In the genomic region with DNA sequence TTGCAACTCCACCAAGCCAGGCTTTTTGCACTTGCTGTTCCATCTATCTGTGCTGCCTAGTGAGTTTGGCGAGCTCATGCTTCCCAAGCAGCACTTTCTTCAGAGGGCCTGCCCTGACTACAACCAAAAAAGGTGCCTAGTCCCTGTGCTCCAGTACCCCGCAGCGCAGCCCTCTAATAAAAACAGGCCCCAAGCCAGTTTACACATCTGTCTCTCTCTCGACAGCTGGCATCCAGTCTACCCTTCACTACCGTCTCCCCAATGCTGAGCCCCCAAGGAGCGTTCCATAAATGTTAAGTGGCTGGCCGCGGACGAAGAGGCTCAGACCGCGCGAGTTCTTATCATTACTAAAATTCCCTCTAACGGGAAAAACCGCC, we compare ENCODE assay signal across 8 cellular contexts. TPM values are rescaled to one million over a fixed set of nuclear protein-coding genes. Genes with fewer than 3 reads are reported as not detected.
A peak's percentile ranks its signal among the peaks of the same experiment; 100 is the strongest.
DNase-seq lines count a peak whose midpoint lies in the region; ATAC-seq and TF ChIP-seq lines count a peak whose summit lies in the region.

No MANE protein-coding gene starts in this region.

- H3K27me3 ChIP-seq in SJSA1 (replicated peaks), result no peaks in the 10 kb centered on the region

- peaks cover 0 to 2% (median 0%) of the 10 kb centered on the region in 7 donors for H3K9me3 Mint-ChIP-seq in naive B cell

- no peak for TF ChIP-seq CTCF in HEK293 (tag by site-specific recombination; IDR thresholded peaks at IDR 0.05)
- no peak for TF ChIP-seq CTCF in epithelial cell of esophagus (IDR thresholded peaks at IDR 0.05; ENCODE audit: insufficient read depth, low read depth, low read length, missing control alignments)

- peaks cover 32 to 55% (median 44%) of the 10 kb centered on the region in 3 donors for H3K4me1 Mint-ChIP-seq in naive B cell

- H3K36me3 ChIP-seq in HEK293 (ENCODE audit: control insufficient read depth in 2 of 2, insufficient read depth in 1 of 2, low read length in 2 of 2) (no peaks in the 10 kb centered on the region; a peak in 1 of 3 replicates), SJSA1 (peaks cover 6% of the 10 kb centered on the region; the same call in 1 of the 2 replicates)

- CTCF ChIA-PET in HEK293 (lab: Yijun Ruan, JAX), result interaction anchor here (0.8 to 2.1 kb wide), 7 partner anchors 13 to 492 kb away, joined by 3 to 8 read pairs (median 4); a partner anchor contains a TSS

- peak; percentile 2 to 7 for ATAC-seq in naive B cell (ENCODE audit: low read depth in 2 of 2)

- H3K4me3 Mint-ChIP-seq in naive B cell, result peak overlapping the region; percentile 89 to 99 (median 96)

- H3K4me1 ChIP-seq in HEK293 (ENCODE audit: control insufficient read depth, insufficient read depth, low read length), result 0 out of 2 replicates have a peak, but pooled peaks cover 4% of the 10 kb centered on the region
- H3K4me1 ChIP-seq in SJSA1 (replicated peaks), result no peaks in the 10 kb centered on the region; the same call in 1 of the 2 replicates

- DNase-seq in ELF-1 (ENCODE audit: low read depth, low spot score), result peak; percentile 34
- DNase-seq in SJSA1 (ENCODE audit: low read depth in 1 of 2, low spot score in 2 of 2), result no peak
- peak; percentile 18 for DNase-seq in epithelial cell of esophagus (ENCODE audit: low read depth)
- peak; percentile 1 for DNase-seq in naive B cell
- DNase-seq in COLO829 (ENCODE audit: low spot score), result no peak
- no peak for DNase-seq in NCI-H1105 treated with DMSO at 0.1 percent for 48 hours (lab: John Stamatoyannopoulos, UW)
- DNase-seq in RPMI8226, result no peak

- no peaks in the 10 kb centered on the region for H3K36me3 Mint-ChIP-seq in naive B cell

- H3K4me3 ChIP-seq in HEK293 (ENCODE audit: low read depth, low read length), result peak overlapping the region; percentile 97
- peak overlapping the region; percentile 64 for H3K4me3 ChIP-seq in SJSA1
- peak overlapping the region; percentile 96 for H3K4me3 ChIP-seq in epithelial cell of esophagus (ENCODE audit: low read length)

- H3K27ac Mint-ChIP-seq in naive B cell, result peak overlapping the region; percentile 94 to 99 (median 97)

- POLR2A ChIA-PET in HEK293 (lab: Yijun Ruan, JAX), result interaction anchor here (1.0 to 1.2 kb wide), 3 partner anchors 57 to 438 kb away, joined by 3 to 7 read pairs (median 6); a partner anchor contains a TSS

- peaks cover 7 to 8% (median 8%) of the 10 kb centered on the region in 3 donors for H3K27me3 Mint-ChIP-seq in naive B cell

- H3K27ac ChIP-seq in HEK293 (ENCODE audit: extremely low read depth, low read depth, low read length), result peak overlapping the region; percentile 69; the same call in 1 of the 2 replicates
- H3K27ac ChIP-seq in SJSA1, result peak overlapping the region; percentile 46

- H3K9me3 ChIP-seq in HEK293 (ENCODE audit: control insufficient read depth, insufficient read depth, low read depth, low read length), result no peaks in the 10 kb centered on the region
- H3K9me3 ChIP-seq in SJSA1 (replicated peaks), result no peaks in the 10 kb centered on the region

TF ChIP-seq in HEK293, 187 proteins besides CTCF, POLR2A, EP300 and RAD21:
- TF ChIP-seq ZNF341 (tag by site-specific recombination; IDR thresholded peaks at IDR 0.05; ENCODE audit: low read depth) (0 out of 2 replicates have a peak, but pooled peaks have one; percentile 19), GLIS1 (tag by site-specific recombination; IDR thresholded peaks at IDR 0.05) (no peak)

RNA-seq across cellular contexts. Expression of a gene that starts 0.5 kb away (rescaled TPM):
- 35.3 and 36.2 TPM in 2 replicates for total RNA-seq in SJSA1 (2014; rRNA removed; shearing (Covaris generic))
- 100 to 1,000 TPM in 1 of 6 donors, 10 to 100 TPM in 5; 73.7 to 134 (median 78.6) TPM for polyA plus RNA-seq in naive B cell (ENCODE audit: low read depth in 6 of 6)

RNA-seq across cellular contexts. Expression of a gene that starts 56.9 kb away (rescaled TPM):
- 47.9 and 49.2 TPM in 2 replicates for total RNA-seq in SJSA1 (2014; rRNA removed; shearing (Covaris generic))
- 10 to 100 TPM in 3 of 6 donors, 1 to 10 TPM in 3; 7.7 to 32.3 (median 10.2) TPM for polyA plus RNA-seq in naive B cell (ENCODE audit: low read depth in 6 of 6)

Comparison
In these comparisons a context has a peak if more than half of its experiments do, and no peak if none do; other contexts are left out.
1. DNase-seq: peak in ELF-1 (single experiment), epithelial cell of esophagus (single experiment) and naive B cell (single experiment); none in SJSA1 (0 of 2), COLO829 (single experiment), NCI-H1105 treated with DMSO at 0.1 percent for 48 hours (single experiment) and RPMI8226 (single experiment).
2. Peak in every context shown above with its lines, with median percentiles within 50 percentile points of each other: H3K4me3 ChIP-seq.